2 cellular contexts compared by ENCODE assay signal in genomic region chr17:28213578-28213977, GRCh38.
DNase-seq lines count a peak whose midpoint lies in the region; ATAC-seq, FAIRE-seq and TF ChIP-seq lines count a peak whose summit lies in the region.
"Not testable (repeated sequence)": the region's sequence is repeated elsewhere in the genome, so short reads cannot be mapped to it uniquely, and the experiment has no call there.

No MANE protein-coding gene starts in this region.

- CTCF ChIA-PET in HEK293 (lab: Yijun Ruan, JAX): interaction anchor here (1.6 kb wide), 1 partner anchor 22 kb away, joined by 5 read pairs; no protein-coding TSS in a partner anchor
- CTCF ChIA-PET in K562 (lab: Yijun Ruan, JAX; ENCODE audit: low intra/inter-chr PET ratio): not testable (repeated sequence)

- not testable (repeated sequence) for DNase-seq in K562 (ENCODE audit: extremely low read depth in 1 of 4, low spot score in 3 of 4)

- not testable (repeated sequence) for H3K9ac ChIP-seq in K562 (ENCODE audit: insufficient read depth in 1 of 2, low read depth in 2 of 2, low read length in 2 of 2)

- not testable (repeated sequence) for BruUV-seq in K562 (replicated peaks; lab: Mats Ljungman, UMichigan)

- 8% methylated on average over 2 of the region's 2 CpGs for WGBS in K562 (ENCODE audit: insufficient coverage, low coverage, missing lambda C conversion rate)

- H2AFZ ChIP-seq in K562 (ENCODE audit: low read depth, low read length): not testable (repeated sequence)

- not testable (repeated sequence) for H3K36me3 ChIP-seq in HEK293 (ENCODE audit: control insufficient read depth in 2 of 2, insufficient read depth in 1 of 2, low read length in 2 of 2); K562 (ENCODE audit: control insufficient read depth, insufficient read depth, low read length)

- H3K9me3 ChIP-seq in HEK293 (ENCODE audit: control insufficient read depth, insufficient read depth, low read depth, low read length); K562 (replicated peaks; ENCODE audit: control insufficient read depth, insufficient read depth, low read depth, low read length): not testable (repeated sequence)

- H3K4me2 ChIP-seq in K562 (ENCODE audit: insufficient read depth, low read length): not testable (repeated sequence)

- POLR2A ChIA-PET in HEK293 (lab: Yijun Ruan, JAX); K562 (lab: Yijun Ruan, JAX): not testable (repeated sequence)

- TF ChIP-seq EP300 in K562 (IDR thresholded peaks at IDR 0.05; ENCODE audit: low read length): not testable (repeated sequence)

- FAIRE-seq in K562 (lab: Jason Lieb, UNC): not testable (repeated sequence)

- H3K27ac ChIP-seq in HEK293 (ENCODE audit: extremely low read depth, low read depth, low read length); K562 (ENCODE audit: extremely low read depth, low read depth, low read length): not testable (repeated sequence)

- TF ChIP-seq RAD21 in K562 (CRISPR knock-in tag; conservative IDR thresholded peaks at IDR 0.05 in 1 of 2, IDR thresholded peaks at IDR 0.05 in 1 of 2): not testable (repeated sequence)

- not testable (repeated sequence) for TF ChIP-seq CTCF in HEK293 (tag by site-specific recombination; IDR thresholded peaks at IDR 0.05); K562 (IDR thresholded peaks at IDR 0.05 in 2 of 3, conservative IDR thresholded peaks at IDR 0.05 in 1 of 3; ENCODE audit: insufficient read depth in 2 of 3, low read depth in 1 of 3, low read length in 3 of 3)

- not testable (repeated sequence) for H3K4me3 ChIP-seq in HEK293 (ENCODE audit: low read depth, low read length); K562

- not testable (repeated sequence) for H4K20me1 ChIP-seq in K562 (replicated peaks; ENCODE audit: control insufficient read depth, insufficient read depth, low read length)

- H3K9me1 ChIP-seq in K562 (ENCODE audit: control insufficient read depth, insufficient read depth, low read length): not testable (repeated sequence)

- ATAC-seq in K562: not testable (repeated sequence)

- not testable (repeated sequence) for H3K79me2 ChIP-seq in K562 (ENCODE audit: control insufficient read depth, insufficient read depth, low read length)

- intact Hi-C loops in K562 (cut with micrococcal nuclease): not testable (repeated sequence)

- in situ Hi-C loops in K562 (cut with MboI): not testable (repeated sequence)

- not testable (repeated sequence) for H3K27me3 ChIP-seq in K562 (ENCODE audit: control insufficient read depth in 2 of 2, insufficient read depth in 2 of 2, low read length in 2 of 2)

- not testable (repeated sequence) for TF ChIP-seq POLR2A in K562 (conservative IDR thresholded peaks at IDR 0.05)

- H3K4me1 ChIP-seq in HEK293 (ENCODE audit: control insufficient read depth, insufficient read depth, low read length); K562 (replicated peaks in 1 of 2; ENCODE audit: control insufficient read depth in 2 of 2, insufficient read depth in 2 of 2, low read length in 2 of 2): not testable (repeated sequence)

TF ChIP-seq in HEK293, 187 proteins besides CTCF, POLR2A, EP300 and RAD21:
- TF ChIP-seq ZNF529 (tag by site-specific recombination; IDR thresholded peaks at IDR 0.05; ENCODE audit: insufficient replicate concordance): peak; percentile 77

TF ChIP-seq in K562, 482 proteins besides CTCF, POLR2A, EP300 and RAD21:
- peak; percentile 80 for TF ChIP-seq ZNF507 (tag; conservative IDR thresholded peaks at IDR 0.05)
